In genomic region chr19:6103217-6103644, GRCh38 we compare ENCODE assay signal across 9 cellular contexts. TPM values are rescaled to one million over a fixed set of nuclear protein-coding genes. Genes with fewer than 3 reads are reported as not detected.
A peak's percentile ranks its signal among the peaks of the same experiment; 100 is the strongest.
DNase-seq lines count a peak whose midpoint lies in the region; ATAC-seq, FAIRE-seq and TF ChIP-seq lines count a peak whose summit lies in the region.
"Had no signal": no experiment of that assay in that cellular context is flagged by ENCODE, and none has a peak within 500 bp of the region (broad histone marks: within the 10 kb centered on the region; RNA-seq: fewer than 3 reads in every experiment).

No MANE protein-coding gene starts in this region.

- peak overlapping the region; percentile 84 to 85 for H3K27ac ChIP-seq in thoracic aorta

- peak overlapping the region; percentile 45 for H3K4me3 ChIP-seq in thoracic aorta

- ATAC-seq in left lobe of liver, result peak; percentile 89
- peak; percentile 49 for ATAC-seq in thoracic aorta (ENCODE audit: insufficient number of reproducible peaks, low FRiP score, low read depth)
- ATAC-seq in GM18858 (IDR thresholded peaks at IDR 0.05; ENCODE audit: unreplicated experiment), result no peak
- ATAC-seq in HG03159 (IDR thresholded peaks at IDR 0.05; ENCODE audit: unreplicated experiment), result no peak

- no peak for TF ChIP-seq CTCF in thoracic aorta (IDR thresholded peaks at IDR 0.05)

- peaks cover 40 to 83% of the 10 kb centered on the region in 2 donors for H3K4me1 ChIP-seq in thoracic aorta (ENCODE audit: control insufficient read depth in 1 of 2, low read depth in 2 of 2)

- H3K27me3 ChIP-seq in thoracic aorta (replicated peaks; ENCODE audit: insufficient read depth), result no peaks in the 10 kb centered on the region

- H3K9me3 ChIP-seq in thoracic aorta, result no peaks in the 10 kb centered on the region

- FAIRE-seq in GM12891 (lab: Jason Lieb, UNC), result no peak

- TF ChIP-seq POLR2A in GM12891 (IDR thresholded peaks at IDR 0.05; ENCODE audit: low read depth, low read length), result no peak

- H3K36me3 ChIP-seq in thoracic aorta, result no peaks in the 10 kb centered on the region

- peak; percentile 84 for DNase-seq in HS-27A (ENCODE audit: low read depth)
- DNase-seq in cerebellar nuclear complex (lab: John Stamatoyannopoulos, UW), result peak; percentile 25 to 33
- peak; percentile 85 for DNase-seq in left lobe of liver (ENCODE audit: low spot score)
- DNase-seq in thoracic aorta (ENCODE audit: low spot score), result peak; percentile 84
- no peak for DNase-seq in NCI-H82 (lab: John Stamatoyannopoulos, UW)
- no peak for DNase-seq in GM12891 (ENCODE audit: insufficient read length, low spot score)
- DNase-seq: activated CD8-positive, alpha-beta memory T cell treated with anti-CD3 and anti-CD28 coated beads, Interleukin-2, amount 50 U/mL, for 48 hours had no signal

TF ChIP-seq in GM12891, 5 proteins besides CTCF, POLR2A, EP300 and RAD21:
- TF ChIP-seq POLR2AphosphoS5 (IDR thresholded peaks at IDR 0.05; ENCODE audit: low read depth, low read length), result no peak
- no peak for TF ChIP-seq POU2F2 (IDR thresholded peaks at IDR 0.05; ENCODE audit: low read depth, low read length)
- no peak for TF ChIP-seq TAF1 (IDR thresholded peaks at IDR 0.05; ENCODE audit: low read depth, low read length)
- no peak for TF ChIP-seq SPI1 (IDR thresholded peaks at IDR 0.05; ENCODE audit: low read depth, low read length)
- TF ChIP-seq PAX5 (IDR thresholded peaks at IDR 0.05; ENCODE audit: insufficient read depth, low read length, severe bottlenecking), result no peak

RNA-seq across cellular contexts. Expression of gene RFX2, which starts 7.1 kb away (rescaled TPM):
- total RNA-seq in left lobe of liver (2.3 TPM), thoracic aorta (10 to 100 TPM; 21.7 to 30.3 TPM)
- polyA plus RNA-seq in GM12891 (2012; ENCODE audit: low read depth, missing spikeins), result 1.8 TPM

RNA-seq across cellular contexts. Expression of gene ACSBG2, which starts 32.2 kb away (rescaled TPM):
- total RNA-seq in left lobe of liver, result not detected
- total RNA-seq in thoracic aorta, result 1 to 10 TPM in 1 of 2 donors, not detected in 1; 1.6 TPM
- 0.09 TPM for polyA plus RNA-seq in GM12891 (2012; ENCODE audit: low read depth, missing spikeins)

Comparison
In these comparisons a context has a peak if more than half of its experiments do, and no peak if none do; other contexts are left out.
1. DNase-seq: peak in HS-27A (single experiment), cerebellar nuclear complex (2 of 2), left lobe of liver (single experiment) and thoracic aorta (single experiment); none in NCI-H82 (single experiment) and GM12891 (single experiment).
2. ATAC-seq: peak in left lobe of liver (single experiment) and thoracic aorta (single experiment); none in GM18858 (single experiment) and HG03159 (single experiment).